In the genomic region with DNA sequence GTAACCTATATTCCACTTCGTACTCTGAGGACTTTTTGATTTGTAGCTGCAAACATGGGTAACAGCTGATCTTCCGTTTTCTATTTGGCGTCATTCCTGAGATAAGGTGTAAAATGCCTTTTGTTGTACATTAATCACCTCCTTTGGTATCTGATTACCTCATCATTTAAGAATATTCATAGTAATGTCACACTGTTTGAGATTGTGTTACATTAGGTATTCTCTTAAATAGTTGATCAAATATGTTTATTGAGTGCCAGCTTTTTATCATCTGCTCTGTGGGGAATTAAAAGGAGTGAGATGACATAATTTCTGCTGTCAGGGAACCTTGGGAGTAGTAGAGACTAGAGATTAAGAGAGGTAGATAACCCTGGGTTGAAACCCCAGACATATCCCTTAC, we compare ENCODE assay signal across 17 cellular contexts. TPM values are rescaled to one million over a fixed set of nuclear protein-coding genes. Genes with fewer than 3 reads are reported as not detected.
"Had no signal": no experiment of that assay in that cellular context is flagged by ENCODE, and none has a peak within 500 bp of the region (broad histone marks: within the 10 kb centered on the region; RNA-seq: fewer than 3 reads in every experiment).

No MANE protein-coding gene starts in this region.

- DNase-seq: activated CD4-positive, alpha-beta T cell treated with anti-CD3 and anti-CD28 coated beads, Interleukin-2, amount 50 U/mL, for 1 hour; activated CD8-positive, alpha-beta memory T cell treated with anti-CD3 and anti-CD28 coated beads, Interleukin-2, amount 50 U/mL, for 4 hours; activated naive CD4-positive, alpha-beta T cell treated with anti-CD3 and anti-CD28 coated beads for 36 hours; activated T-cell treated with anti-CD3 and anti-CD28 coated beads, Interleukin-2, amount 50 U/mL, for 4 hours; anterior cingulate cortex; cerebellar nuclear complex; cortex of kidney; lower lobe of right lung; stimulated activated naive CD8-positive, alpha-beta T cell treated with anti-CD3 and anti-CD28 coated beads, Interleukin-15, Interleukin-2, amounts not matched to agents 100 U/mL and 50 U/mL, for 24 hours had no signal

- H3K4me3 Mint-ChIP-seq: activated naive CD4-positive, alpha-beta T cell treated with anti-CD3 and anti-CD28 coated beads for 36 hours; activated T-cell treated with anti-CD3 and anti-CD28 coated beads, Interleukin-2, amount 50 U/mL, for 4 hours; T-helper 1 cell treated with Interleukin-12 subunit alpha and Interleukin-12 subunit beta and Interleukin-4 antibody, amounts not matched to agents 30 μg/mL and 1 μg/mL, for 36 hours had no signal

- H3K27ac Mint-ChIP-seq: activated naive CD4-positive, alpha-beta T cell treated with anti-CD3 and anti-CD28 coated beads for 36 hours; T-helper 1 cell treated with Interleukin-12 subunit alpha and Interleukin-12 subunit beta and Interleukin-4 antibody, amounts not matched to agents 30 μg/mL and 1 μg/mL, for 36 hours had no signal

- H3K27me3 ChIP-seq: right atrium auricular region had no signal

- H3K9me3 ChIP-seq: breast epithelium, gastroesophageal sphincter, lower lobe of right lung, prostate gland, right atrium auricular region, tibial nerve, vagina had no signal

- ATAC-seq: activated T-cell treated with anti-CD3 and anti-CD28 coated beads, Interleukin-2, amount 50 U/mL, for 4 hours; gastroesophageal sphincter; lower lobe of right lung; stimulated activated naive CD8-positive, alpha-beta T cell treated with anti-CD3 and anti-CD28 coated beads, Interleukin-15, Interleukin-2, amounts not matched to agents 100 U/mL and 50 U/mL, for 24 hours had no signal

- H3K27ac ChIP-seq: breast epithelium, gastroesophageal sphincter, lower lobe of right lung, prostate gland, skin epidermis, tibial nerve, vagina had no signal

- H3K4me3 ChIP-seq: breast epithelium, gastroesophageal sphincter, lower lobe of right lung, prostate gland, right atrium auricular region, skin epidermis, tibial nerve, vagina had no signal

- H3K9me3 Mint-ChIP-seq: activated naive CD4-positive, alpha-beta T cell treated with anti-CD3 and anti-CD28 coated beads for 36 hours; activated T-cell treated with anti-CD3 and anti-CD28 coated beads, Interleukin-2, amount 50 U/mL, for 4 hours; T-helper 1 cell treated with Interleukin-12 subunit alpha and Interleukin-12 subunit beta and Interleukin-4 antibody, amounts not matched to agents 30 μg/mL and 1 μg/mL, for 36 hours had no signal

- H3K36me3 ChIP-seq: breast epithelium, gastroesophageal sphincter, lower lobe of right lung, prostate gland, right atrium auricular region, tibial nerve, vagina had no signal

- H3K4me1 ChIP-seq: prostate gland, vagina had no signal

RNA-seq across cellular contexts. Expression of gene NCAM1, which starts 5.9 kb away (rescaled TPM):
- total RNA-seq: activated naive CD4-positive, alpha-beta T cell treated with anti-CD3 and anti-CD28 coated beads for 36 hours had no signal
